In the genomic region with DNA sequence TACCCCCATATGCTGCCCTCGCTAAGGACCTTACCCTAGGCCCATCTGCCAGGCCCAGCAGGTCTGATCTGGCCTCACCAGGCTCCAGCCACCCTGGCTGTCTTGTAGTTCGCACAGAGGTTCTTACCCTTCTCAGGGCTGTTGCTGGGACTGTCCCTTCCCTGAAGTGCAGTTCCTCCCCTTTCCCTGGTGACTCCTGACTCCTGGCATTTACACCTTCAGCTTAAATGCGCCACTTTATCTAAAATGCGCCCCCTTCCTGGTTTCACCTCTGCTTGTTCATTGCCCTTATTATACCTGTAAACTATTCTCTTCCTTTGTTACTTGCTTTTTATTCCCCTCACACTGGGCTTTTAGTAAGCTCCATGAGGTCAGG, we compare ENCODE assay signal across 8 cellular contexts. TPM values are rescaled to one million over a fixed set of nuclear protein-coding genes. Genes with fewer than 3 reads are reported as not detected.
DNase-seq lines count a peak whose midpoint lies in the region; ATAC-seq, FAIRE-seq and TF ChIP-seq lines count a peak whose summit lies in the region.

No MANE protein-coding gene starts in this region.

- FAIRE-seq in small intestine (lab: Jason Lieb, UNC): no peak

- H3K27ac Mint-ChIP-seq in activated CD8-positive, alpha-beta T cell treated with anti-CD3 and anti-CD28 coated beads for 36 hours: peak overlapping the region; percentile 90

- intact Hi-C loops in activated CD8-positive, alpha-beta T cell treated with anti-CD3 and anti-CD28 coated beads for 36 hours (cut with micrococcal nuclease): no loop called here

- peak; percentile 26 for ATAC-seq in activated CD8-positive, alpha-beta T cell treated with anti-CD3 and anti-CD28 coated beads for 36 hours
- no peak for ATAC-seq in HG03196 (IDR thresholded peaks at IDR 0.05; ENCODE audit: unreplicated experiment)

- H3K4me3 Mint-ChIP-seq in activated CD8-positive, alpha-beta T cell treated with anti-CD3 and anti-CD28 coated beads for 36 hours: peak overlapping the region; percentile 75

- H3K36me3 Mint-ChIP-seq in activated CD8-positive, alpha-beta T cell treated with anti-CD3 and anti-CD28 coated beads for 36 hours (ENCODE audit: low read depth): peaks cover 56% of the 10 kb centered on the region

- DNase-seq in stimulated activated CD4-positive, alpha-beta T cell treated with anti-CD3 and anti-CD28 coated beads, Interleukin-15, amount 100 ng/mL, for 24 hours: peak; percentile 23
- DNase-seq in stimulated activated CD4-positive, alpha-beta T cell treated with anti-CD3 and anti-CD28 coated beads, Interleukin-2, amount 100 ng/mL, for 24 hours: no peak
- DNase-seq in activated CD8-positive, alpha-beta T cell treated with anti-CD3 and anti-CD28 coated beads for 36 hours: peak; percentile 39
- DNase-seq in foreskin melanocyte (peak; percentile 7), small intestine (no peak), NOMO-1 treated with dmso at 0.1 percent for 144 hours (lab: John Stamatoyannopoulos, UW; ENCODE audit: unreplicated experiment) (no peak), Kasumi-1 (lab: John Stamatoyannopoulos, UW) (no peak)

- no peaks in the 10 kb centered on the region for H3K9me3 ChIP-seq in small intestine (ENCODE audit: control insufficient read depth, low read depth)

- 15 to 56% (median 27%) methylated on average over 4 of the region's 4 CpGs for WGBS in small intestine, 3 donors

- H3K4me3 ChIP-seq in small intestine (ENCODE audit: low read depth in 1 of 2, low read length in 2 of 2): peak overlapping the region in 1 of 2 donors; percentile 63

- no peak for TF ChIP-seq CTCF in activated CD8-positive, alpha-beta T cell treated with anti-CD3 and anti-CD28 coated beads for 36 hours (IDR thresholded peaks at IDR 0.05)

- CTCF ChIA-PET in activated CD8-positive, alpha-beta T cell treated with anti-CD3 and anti-CD28 coated beads for 36 hours (lab: Charles Lee): interaction anchor here (1.0 to 3.2 kb wide), 8 partner anchors 9 to 306 kb away, joined by 3 to 12 read pairs (median 5); a partner anchor contains a TSS

- H3K9me3 Mint-ChIP-seq in activated CD8-positive, alpha-beta T cell treated with anti-CD3 and anti-CD28 coated beads for 36 hours: no peaks in the 10 kb centered on the region

- peaks cover 42% of the 10 kb centered on the region for H3K4me1 Mint-ChIP-seq in activated CD8-positive, alpha-beta T cell treated with anti-CD3 and anti-CD28 coated beads for 36 hours (ENCODE audit: low read depth)

- peak overlapping the region; percentile 95 to 97 for H3K27ac ChIP-seq in small intestine (ENCODE audit: low read depth in 1 of 2, low read length in 1 of 2)

- no peaks in the 10 kb centered on the region for H3K27me3 ChIP-seq in small intestine (ENCODE audit: control insufficient read depth in 2 of 2, insufficient read depth in 2 of 2, low read length in 2 of 2)

- POLR2A ChIA-PET in activated CD8-positive, alpha-beta T cell treated with anti-CD3 and anti-CD28 coated beads for 36 hours (lab: Charles Lee): interaction anchor here (0.8 to 2.7 kb wide), 7 partner anchors 8 to 76 kb away, joined by 3 to 15 read pairs (median 3); a partner anchor contains a TSS

- peaks cover 2% of the 10 kb centered on the region in 2 donors for H3K4me1 ChIP-seq in small intestine (ENCODE audit: control insufficient read depth in 2 of 2, insufficient read depth in 1 of 2, low read depth in 1 of 2, low read length in 1 of 2)

- no peaks in the 10 kb centered on the region for H3K27me3 Mint-ChIP-seq in activated CD8-positive, alpha-beta T cell treated with anti-CD3 and anti-CD28 coated beads for 36 hours

- H3K36me3 ChIP-seq in small intestine (ENCODE audit: control insufficient read depth in 2 of 2, insufficient read depth in 2 of 2, low read length in 2 of 2): peaks cover 15 to 21% of the 10 kb centered on the region in 2 donors

RNA-seq across cellular contexts. Expression of a gene that starts 0.8 kb away (rescaled TPM):
- 10 to 100 TPM; 52.4 to 61.1 TPM for total RNA-seq in activated CD8-positive, alpha-beta T cell treated with anti-CD3 and anti-CD28 coated beads for 36 hours
- polyA plus RNA-seq in small intestine: 10 to 100 TPM; 20.8 to 23.2 (median 21.9) TPM

RNA-seq across cellular contexts. Expression of a gene that starts 16.3 kb away (rescaled TPM):
- 100 to 1,000 TPM; 205 to 208 TPM for total RNA-seq in activated CD8-positive, alpha-beta T cell treated with anti-CD3 and anti-CD28 coated beads for 36 hours
- 100 to 1,000 TPM; 143 to 178 (median 151) TPM for polyA plus RNA-seq in small intestine

RNA-seq across cellular contexts. Expression of a gene that starts 17.0 kb away (rescaled TPM):
- total RNA-seq in activated CD8-positive, alpha-beta T cell treated with anti-CD3 and anti-CD28 coated beads for 36 hours: 10 to 100 TPM; 57.5 to 58.3 TPM
- polyA plus RNA-seq in small intestine: 10 to 100 TPM; 41.1 to 59.0 (median 43.0) TPM

RNA-seq across cellular contexts. Expression of a gene that starts 34.6 kb away (rescaled TPM):
- total RNA-seq in activated CD8-positive, alpha-beta T cell treated with anti-CD3 and anti-CD28 coated beads for 36 hours: 10 to 100 TPM; 78.8 to 83.5 TPM
- 10 to 100 TPM; 19.2 to 41.1 (median 23.5) TPM for polyA plus RNA-seq in small intestine

RNA-seq across cellular contexts. Expression of a gene that starts 39.5 kb away (rescaled TPM):
- 10 to 100 TPM; 41.7 to 45.7 TPM for total RNA-seq in activated CD8-positive, alpha-beta T cell treated with anti-CD3 and anti-CD28 coated beads for 36 hours
- 10 to 100 TPM; 10.1 to 22.5 (median 17.8) TPM for polyA plus RNA-seq in small intestine

Comparison
In these comparisons a context has a peak if more than half of its experiments do, and no peak if none do; other contexts are left out.
1. DNase-seq: peak in stimulated activated CD4-positive, alpha-beta T cell treated with anti-CD3 and anti-CD28 coated beads, Interleukin-15, amount 100 ng/mL, for 24 hours (single experiment), activated CD8-positive, alpha-beta T cell treated with anti-CD3 and anti-CD28 coated beads for 36 hours (single experiment) and foreskin melanocyte (single experiment); none in stimulated activated CD4-positive, alpha-beta T cell treated with anti-CD3 and anti-CD28 coated beads, Interleukin-2, amount 100 ng/mL, for 24 hours (0 of 2), small intestine (single experiment), NOMO-1 treated with dmso at 0.1 percent for 144 hours (single experiment) and Kasumi-1 (0 of 2).